Comparison of ENCODE assay signal across 12 cellular contexts in the genomic region with DNA sequence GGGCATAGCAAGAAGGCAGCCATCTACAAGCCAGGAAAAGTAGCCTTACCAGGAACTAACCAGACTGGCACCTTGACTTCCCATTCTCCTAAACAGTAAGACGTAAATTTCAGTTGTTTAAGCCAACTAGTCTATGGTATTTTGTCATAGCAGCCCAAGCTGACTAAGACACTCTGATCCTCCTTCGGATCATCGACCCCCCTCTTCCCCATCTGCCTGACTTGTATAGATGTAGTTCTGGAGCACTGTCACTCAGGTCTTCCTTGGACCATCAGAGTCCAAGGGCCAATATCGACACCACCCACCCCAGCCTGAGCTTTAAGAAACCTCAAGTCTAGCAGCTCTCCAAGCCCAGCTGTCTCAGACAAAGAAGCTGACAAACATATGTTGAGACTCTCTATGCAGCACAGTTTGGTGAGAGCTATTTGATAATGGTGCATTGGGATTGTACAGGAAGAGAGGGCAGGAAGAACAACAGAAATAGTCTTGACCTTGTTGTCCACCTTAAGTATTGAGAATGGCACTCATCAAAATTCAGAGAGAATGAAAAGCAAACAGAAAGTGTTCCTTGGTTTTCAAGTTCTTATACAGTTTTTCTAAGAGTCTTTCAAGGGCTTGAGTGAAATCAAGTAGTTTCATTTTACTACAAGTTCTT.
A peak's percentile ranks its signal among the peaks of the same experiment; 100 is the strongest.
DNase-seq lines count a peak whose midpoint lies in the region; ATAC-seq, FAIRE-seq and TF ChIP-seq lines count a peak whose summit lies in the region.
"Had no signal": no experiment of that assay in that cellular context is flagged by ENCODE, and none has a peak within 500 bp of the region (broad histone marks: within the 10 kb centered on the region; RNA-seq: fewer than 3 reads in every experiment).

No MANE protein-coding gene starts in this region.

- TF ChIP-seq EP300 in SK-N-SH (IDR thresholded peaks at IDR 0.05; ENCODE audit: borderline replicate concordance in 1 of 2, low read depth in 1 of 2, low read length in 1 of 2) = no peak
- no peak for TF ChIP-seq EP300 in H1 (IDR thresholded peaks at IDR 0.05; ENCODE audit: borderline replicate concordance in 1 of 2, low read depth in 2 of 2, low read length in 2 of 2)
- no peak for TF ChIP-seq EP300 in tibial nerve (IDR thresholded peaks at IDR 0.05)

- peak overlapping the region; percentile 78 to 96; a peak in 3 of 4 replicates for H3K27ac ChIP-seq in SK-N-SH (ENCODE audit: low read depth in 2 of 2, low read length in 1 of 2)
- H3K27ac ChIP-seq in H1 (ENCODE audit: low read depth, low read length) = no peak overlapping the region
- peak overlapping the region; percentile 27 to 92 (median 56) for H3K27ac ChIP-seq in tibial nerve
- H3K27ac ChIP-seq in neural progenitor cell = no peak overlapping the region

- H3K4me1 Mint-ChIP-seq in progenitor cell of endocrine pancreas (ENCODE audit: low read depth) (peaks cover 17% of the 10 kb centered on the region), neural progenitor cell (no peaks in the 10 kb centered on the region)

- no peak overlapping the region for H4K5ac ChIP-seq in H1 (ENCODE audit: insufficient read length, low read depth, low read length)

- peak overlapping the region; percentile 55 for H3K4me2 ChIP-seq in SK-N-SH
- H3K4me2 ChIP-seq in H1 (ENCODE audit: insufficient read depth in 1 of 2, low read depth in 2 of 2, low read length in 2 of 2) = no peak overlapping the region
- no peak overlapping the region for H3K4me2 ChIP-seq in neural progenitor cell

- H3K18ac ChIP-seq in H1 (ENCODE audit: extremely low read depth, low read length) = no peak overlapping the region

- no peaks in the 10 kb centered on the region for H3K23me2 ChIP-seq in H1 (ENCODE audit: low read depth, low read length)

- H3K56ac ChIP-seq in H1 (replicated peaks; ENCODE audit: insufficient read length, low read depth, low read length) = no peak overlapping the region

- no peak overlapping the region for H4K8ac ChIP-seq in H1 (ENCODE audit: extremely low read depth, insufficient read depth, low read length)

- H3K4me3 Mint-ChIP-seq in progenitor cell of endocrine pancreas (ENCODE audit: low read depth) = no peak overlapping the region
- H3K4me3 Mint-ChIP-seq in neural progenitor cell = no peak overlapping the region

- POLR2A ChIA-PET in SK-N-SH (lab: Yijun Ruan, JAX) = no interaction called here
- POLR2A ChIA-PET in H1 (lab: Charles Lee; ENCODE audit: partially characterized antibody) = no interaction called here

- H3K23ac ChIP-seq in H1 (ENCODE audit: insufficient read length) = no peak overlapping the region

- no peaks in the 10 kb centered on the region for H3K79me1 ChIP-seq in H1 (ENCODE audit: low read depth, low read length)

- WGBS in SK-N-SH (ENCODE audit: low lambda C conversion rate) = 37% methylated on average over 4 of the region's 4 CpGs
- WGBS in H1 (ENCODE audit: extremely low coverage in 1 of 2, insufficient coverage in 1 of 2, insufficient read length in 1 of 2, insufficient replicate concordance in 2 of 2, low coverage in 1 of 2, low lambda C conversion rate in 2 of 2, missing lambda C conversion rate in 1 of 2), 2 experiments = 40% methylated on average over 4 of the region's 4 CpGs; no CpG with 5 or more reads in 1 of the 2 experiments
- WGBS in tibial nerve, 2 donors = 45 to 76% methylated on average over 4 of the region's 4 CpGs

- H3K36me3 Mint-ChIP-seq in progenitor cell of endocrine pancreas (ENCODE audit: insufficient read depth) = no peaks in the 10 kb centered on the region
- no peaks in the 10 kb centered on the region for H3K36me3 Mint-ChIP-seq in neural progenitor cell
- H3K36me3 Mint-ChIP-seq: activated naive CD4-positive, alpha-beta T cell treated with anti-CD3 and anti-CD28 coated beads, Interleukin-2, amount 50 U/mL, for 72 hours had no signal

- H3F3A ChIP-seq in SK-N-SH (replicated peaks; ENCODE audit: insufficient read depth) = peaks cover 41% of the 10 kb centered on the region
- H3F3A ChIP-seq in neural progenitor cell (ENCODE audit: low read depth) = no peaks in the 10 kb centered on the region

- H3K27me3 ChIP-seq in SK-N-SH (ENCODE audit: insufficient read depth) (no peaks in the 10 kb centered on the region), H1 (replicated peaks in 1 of 4; ENCODE audit: control insufficient read depth in 3 of 4, extremely low read depth in 1 of 4, insufficient read depth in 3 of 4, low read length in 3 of 4) (no peaks in the 10 kb centered on the region), tibial nerve (no peaks in the 10 kb centered on the region), neural progenitor cell (no peaks in the 10 kb centered on the region)

- H3K4me3 ChIP-seq in SK-N-SH (ENCODE audit: low read depth in 2 of 2, low read length in 1 of 2) = no peak overlapping the region
- H3K4me3 ChIP-seq in H1 (ENCODE audit: extremely low read depth in 1 of 4, insufficient read depth in 2 of 4, low read depth in 3 of 4, low read length in 4 of 4) = no peak overlapping the region
- H3K4me3 ChIP-seq in tibial nerve = no peak overlapping the region
- no peak overlapping the region for H3K4me3 ChIP-seq in neural progenitor cell
- H3K4me3 ChIP-seq: HAP-1 had no signal

- peak overlapping the region; percentile 63; the same call in 1 of the 2 replicates for H3K9ac ChIP-seq in SK-N-SH
- no peak overlapping the region for H3K9ac ChIP-seq in H1 (replicated peaks in 1 of 4; ENCODE audit: extremely low read depth in 1 of 4, low read depth in 3 of 4, low read length in 3 of 4)
- no peak overlapping the region for H3K9ac ChIP-seq in neural progenitor cell

- no peak overlapping the region; the same call in 1 of the 2 replicates for H2BK15ac ChIP-seq in H1 (ENCODE audit: low read length)

- H4K91ac ChIP-seq in H1 (replicated peaks; ENCODE audit: insufficient read length, low read length) = no peak overlapping the region

- H3K4me1 ChIP-seq in SK-N-SH (ENCODE audit: control insufficient read depth in 1 of 2, insufficient read depth in 2 of 2, low read depth in 1 of 2, low read length in 1 of 2) (peaks cover 3 to 29% of the 10 kb centered on the region in 2 experiments), H1 (replicated peaks in 1 of 4; ENCODE audit: control insufficient read depth in 3 of 4, insufficient read depth in 4 of 4, low read length in 3 of 4) (peaks cover 0 to 6% (median 4%) of the 10 kb centered on the region in 4 experiments; a peak in 4 of 7 replicates), tibial nerve (peaks cover 0 to 59% (median 11%) of the 10 kb centered on the region in 4 donors), neural progenitor cell (no peaks in the 10 kb centered on the region)
- H3K4me1 ChIP-seq: HAP-1 had no signal

- no peaks in the 10 kb centered on the region for H3K79me2 ChIP-seq in SK-N-SH (ENCODE audit: insufficient read depth)
- H3K79me2 ChIP-seq in H1 (ENCODE audit: control insufficient read depth in 1 of 2, insufficient read depth in 2 of 2, low read length in 2 of 2) = no peaks in the 10 kb centered on the region
- H3K79me2 ChIP-seq in neural progenitor cell (ENCODE audit: low read depth) = no peaks in the 10 kb centered on the region

- H2BK12ac ChIP-seq in H1 (ENCODE audit: low read depth, low read length) = no peak overlapping the region

- no peaks in the 10 kb centered on the region for H3K27me3 Mint-ChIP-seq in progenitor cell of endocrine pancreas
- peaks cover 8% of the 10 kb centered on the region for H3K27me3 Mint-ChIP-seq in neural progenitor cell (ENCODE audit: insufficient read depth, low read depth)

- H2BK120ac ChIP-seq in H1 (replicated peaks; ENCODE audit: low read depth, low read length) = peak overlapping the region; percentile 51

- 0 out of 2 replicates have a peak overlapping the region, but pooled peaks have one; percentile 55 for H2BK20ac ChIP-seq in H1 (ENCODE audit: low read length)

- peak overlapping the region; percentile 57; the same call in 1 of the 2 replicates for H2AFZ ChIP-seq in SK-N-SH (ENCODE audit: low read depth)
- H2AFZ ChIP-seq in H1 (ENCODE audit: low read length) = no peak overlapping the region
- H2AFZ ChIP-seq in neural progenitor cell (replicated peaks) = no peak overlapping the region

- no peak overlapping the region for H3K4ac ChIP-seq in H1 (replicated peaks; ENCODE audit: insufficient read length, low read depth, low read length)

- H2AK5ac ChIP-seq in H1 (ENCODE audit: low read depth, low read length) = no peak overlapping the region

- H3K27ac Mint-ChIP-seq in progenitor cell of endocrine pancreas = no peak overlapping the region
- no peak overlapping the region for H3K27ac Mint-ChIP-seq in neural progenitor cell

- H3K36me3 ChIP-seq in SK-N-SH (replicated peaks in 1 of 2; ENCODE audit: control insufficient read depth in 1 of 2, insufficient read depth in 2 of 2, low read length in 1 of 2) (no peaks in the 10 kb centered on the region), H1 (ENCODE audit: control insufficient read depth in 2 of 4, insufficient read depth in 4 of 4, low read length in 3 of 4) (no peaks in the 10 kb centered on the region), tibial nerve (no peaks in the 10 kb centered on the region), neural progenitor cell (no peaks in the 10 kb centered on the region)
- H3K36me3 ChIP-seq: HAP-1 had no signal

- ATAC-seq in SK-N-SH treated with all-trans-retinoic acid at 6 μM for 48 hours (no peak), HG03135 (IDR thresholded peaks at IDR 0.05; ENCODE audit: unreplicated experiment) (peak; percentile 40)

- no peak overlapping the region for H3K14ac ChIP-seq in H1 (ENCODE audit: insufficient read length)

- H3K9me3 ChIP-seq in SK-N-SH (no peaks in the 10 kb centered on the region), H1 (ENCODE audit: insufficient read depth in 2 of 2, low read depth in 1 of 2, low read length in 1 of 2) (no peaks in the 10 kb centered on the region), tibial nerve (no peaks in the 10 kb centered on the region), neural progenitor cell (ENCODE audit: low read depth) (no peaks in the 10 kb centered on the region)
- H3K9me3 ChIP-seq: HAP-1 had no signal

- peaks cover 3% of the 10 kb centered on the region for H3K9me3 Mint-ChIP-seq in progenitor cell of endocrine pancreas (ENCODE audit: low read depth)
- no peaks in the 10 kb centered on the region for H3K9me3 Mint-ChIP-seq in neural progenitor cell
- H3K9me3 Mint-ChIP-seq: activated naive CD4-positive, alpha-beta T cell treated with anti-CD3 and anti-CD28 coated beads, Interleukin-2, amount 50 U/mL, for 72 hours had no signal

- CTCF ChIA-PET in SK-N-SH (lab: Yijun Ruan, JAX) (interaction anchor here (0.9 to 3.5 kb wide), 2 partner anchors 10 to 47 kb away, joined by 4 to 17 read pairs; no protein-coding TSS in a partner anchor), H1 (lab: Charles Lee; ENCODE audit: partially characterized antibody) (interaction anchor here (0.5 to 3.7 kb wide), 5 partner anchors 10 to 365 kb away, joined by 3 to 17 read pairs (median 6); no protein-coding TSS in a partner anchor)

- no peak for FAIRE-seq in H1 (lab: Jason Lieb, UNC)

- H3K9me2 ChIP-seq in SK-N-SH = no peaks in the 10 kb centered on the region

- TF ChIP-seq RAD21 in SK-N-SH (IDR thresholded peaks at IDR 0.05; ENCODE audit: low read length) (no peak), H1 (IDR thresholded peaks at IDR 0.05 in 1 of 2, conservative IDR thresholded peaks at IDR 0.05 in 1 of 2; ENCODE audit: low read depth in 2 of 2, low read length in 2 of 2) (no peak)

- no peak for DNase-seq in SK-N-SH
- no peak for DNase-seq in H1 (ENCODE audit: low read depth in 1 of 2, low spot score in 2 of 2)
- no peak for DNase-seq in tibial nerve (ENCODE audit: low spot score in 2 of 2)
- DNase-seq in GF-D8 (lab: John Stamatoyannopoulos, UW) = no peak
- no peak for DNase-seq in progenitor cell of endocrine pancreas (ENCODE audit: low spot score, unreplicated experiment)
- DNase-seq in neural progenitor cell (ENCODE audit: low spot score) = no peak
- DNase-seq: 8988T, midbrain had no signal

- H2BK5ac ChIP-seq in H1 (ENCODE audit: low read depth, low read length) = peak overlapping the region; percentile 44; the same call in 1 of the 2 replicates

- H4K20me1 ChIP-seq in SK-N-SH (ENCODE audit: insufficient read depth) = no peaks in the 10 kb centered on the region
- H4K20me1 ChIP-seq in H1 (replicated peaks in 1 of 2; ENCODE audit: control insufficient read depth in 1 of 2, insufficient read depth in 2 of 2, low read length in 2 of 2) = no peaks in the 10 kb centered on the region
- H4K20me1 ChIP-seq in neural progenitor cell (ENCODE audit: low read depth) = no peaks in the 10 kb centered on the region

- no peak for TF ChIP-seq POLR2A in H1 (IDR thresholded peaks at IDR 0.05; ENCODE audit: control extremely low read depth in 1 of 2, low read depth in 2 of 2, low read length in 2 of 2)
- no peak for TF ChIP-seq POLR2A in tibial nerve (IDR thresholded peaks at IDR 0.05)

- TF ChIP-seq CTCF in SK-N-SH (IDR thresholded peaks at IDR 0.05) (no peak), H1 (IDR thresholded peaks at IDR 0.05; ENCODE audit: control extremely low read depth in 1 of 3, insufficient read depth in 1 of 3, low read depth in 1 of 3, low read length in 3 of 3) (no peak), tibial nerve (IDR thresholded peaks at IDR 0.05) (no peak), progenitor cell of endocrine pancreas (IDR thresholded peaks at IDR 0.05; ENCODE audit: unreplicated experiment) (no peak), neural progenitor cell (IDR thresholded peaks at IDR 0.05) (no peak)

Comparison
In these comparisons a context has a peak if more than half of its experiments do, and no peak if none do; other contexts are left out.
1. H3K27ac ChIP-seq: peak in SK-N-SH (2 of 2) and tibial nerve (4 of 4); none in H1 (single experiment) and neural progenitor cell (single experiment).